Comparison of ENCODE assay signal across 10 cellular contexts in the genomic region with DNA sequence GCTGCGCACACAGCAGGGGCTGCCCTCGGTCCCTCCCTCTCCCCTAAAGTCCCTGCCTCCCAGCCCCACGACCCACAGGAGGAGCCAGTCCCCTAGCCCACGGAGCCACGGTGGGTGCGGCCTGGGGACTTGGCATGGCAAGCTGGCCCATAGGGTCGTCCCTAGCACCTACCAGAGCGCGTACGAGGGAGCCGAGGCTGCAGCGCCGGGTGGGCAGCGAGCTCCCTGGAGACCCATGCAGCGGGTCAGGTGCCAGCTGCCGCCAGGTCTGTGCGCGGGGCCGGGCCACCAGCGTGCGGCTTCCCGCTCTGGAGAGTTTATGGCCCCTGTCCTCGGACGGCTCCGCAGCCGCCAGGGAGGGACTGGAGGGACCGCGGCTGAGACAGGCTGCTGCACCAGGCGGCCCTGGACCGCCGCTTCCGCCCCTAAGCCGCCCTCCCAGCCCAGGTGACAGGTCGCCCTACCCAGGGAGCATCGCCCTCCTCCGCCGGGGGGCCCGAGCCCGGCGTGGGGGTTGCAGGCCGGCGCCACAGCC.
DNase-seq lines count a peak whose midpoint lies in the region; ATAC-seq and TF ChIP-seq lines count a peak whose summit lies in the region.
"Had no signal": no experiment of that assay in that cellular context is flagged by ENCODE, and none has a peak within 500 bp of the region (broad histone marks: within the 10 kb centered on the region; RNA-seq: fewer than 3 reads in every experiment).

No MANE protein-coding gene starts in this region.

- H3K9me3 ChIP-seq in DOHH2 (ENCODE audit: control insufficient read depth, insufficient read depth, low read length) (no peaks in the 10 kb centered on the region), WERI-Rb-1 (ENCODE audit: severe bottlenecking) (no peaks in the 10 kb centered on the region)

- H3K27ac Mint-ChIP-seq in nephron progenitor cell = no peak overlapping the region
- no peak overlapping the region for H3K27ac Mint-ChIP-seq in effector memory CD8-positive, alpha-beta T cell
- H3K27ac Mint-ChIP-seq: dendritic cell treated with granulocyte-macrophage colony-stimulating factor and Interleukin-4, amounts not matched to agents 40 ng/mL and 50 ng/mL, for 4 days had no signal

- peaks cover 4% of the 10 kb centered on the region; the same call in 1 of the 2 replicates for H3K4me1 ChIP-seq in DOHH2 (ENCODE audit: control insufficient read depth, low read length)

- peaks cover 25% of the 10 kb centered on the region for H3K27me3 Mint-ChIP-seq in nephron progenitor cell (ENCODE audit: low read depth, poor library complexity)
- peaks cover 12 to 15% of the 10 kb centered on the region in 2 donors for H3K27me3 Mint-ChIP-seq in effector memory CD8-positive, alpha-beta T cell

- DNase-seq in WERI-Rb-1 = peak; percentile 12
- DNase-seq in nephron progenitor cell = peak; percentile 4
- no peak for DNase-seq in NCI-H510A (lab: John Stamatoyannopoulos, UW)
- DNase-seq in germinal center (ENCODE audit: low spot score) = no peak
- DNase-seq in effector memory CD8-positive, alpha-beta T cell = no peak
- no peak for DNase-seq in posterior vena cava (ENCODE audit: low spot score)
- DNase-seq: KG1 had no signal

- no peaks in the 10 kb centered on the region for H3K79me2 ChIP-seq in DOHH2 (ENCODE audit: control insufficient read depth, low read length)

- H3K27me3 ChIP-seq in DOHH2 (ENCODE audit: control insufficient read depth, low read length) (no peaks in the 10 kb centered on the region), WERI-Rb-1 (ENCODE audit: insufficient read depth, low read depth, severe bottlenecking) (no peaks in the 10 kb centered on the region)

- H3K36me3 ChIP-seq in DOHH2 (ENCODE audit: control insufficient read depth, low read length) (no peaks in the 10 kb centered on the region), WERI-Rb-1 (no peaks in the 10 kb centered on the region)

- TF ChIP-seq CTCF in DOHH2 (IDR thresholded peaks at IDR 0.05; ENCODE audit: low read depth, low read length, poor library complexity, severe bottlenecking) (no peak), WERI-Rb-1 (IDR thresholded peaks at IDR 0.05; ENCODE audit: low read depth, low read length) (no peak), nephron progenitor cell (IDR thresholded peaks at IDR 0.05) (no peak)

- H3K4me3 Mint-ChIP-seq in nephron progenitor cell = no peak overlapping the region
- peak overlapping the region in 1 of 2 donors; percentile 44 for H3K4me3 Mint-ChIP-seq in effector memory CD8-positive, alpha-beta T cell

- H4K20me1 ChIP-seq in DOHH2 (ENCODE audit: control insufficient read depth, insufficient read depth, low read depth, low read length) = no peaks in the 10 kb centered on the region

- peak; percentile 3 for ATAC-seq in GM19328 (IDR thresholded peaks at IDR 0.05; ENCODE audit: unreplicated experiment)
- no peak for ATAC-seq in effector memory CD8-positive, alpha-beta T cell (replicated peaks)

- H3F3A ChIP-seq in DOHH2 (ENCODE audit: control insufficient read depth, insufficient read depth) = no peaks in the 10 kb centered on the region

- no peaks in the 10 kb centered on the region for H3K9me3 Mint-ChIP-seq in nephron progenitor cell
- H3K9me3 Mint-ChIP-seq in effector memory CD8-positive, alpha-beta T cell = no peaks in the 10 kb centered on the region
- H3K9me3 Mint-ChIP-seq: dendritic cell treated with granulocyte-macrophage colony-stimulating factor and Interleukin-4, amounts not matched to agents 40 ng/mL and 50 ng/mL, for 4 days had no signal

- no peaks in the 10 kb centered on the region for H3K36me3 Mint-ChIP-seq in nephron progenitor cell (ENCODE audit: low read depth)
- H3K36me3 Mint-ChIP-seq in effector memory CD8-positive, alpha-beta T cell (ENCODE audit: insufficient read depth) = no peaks in the 10 kb centered on the region

- no peaks in the 10 kb centered on the region for H3K9me2 ChIP-seq in DOHH2 (replicated peaks; ENCODE audit: control insufficient read depth, low read length)

- no peak overlapping the region for H3K27ac ChIP-seq in DOHH2 (ENCODE audit: low read depth, low read length)
- H3K27ac ChIP-seq in WERI-Rb-1 = no peak overlapping the region

- intact Hi-C loops in posterior vena cava (cut with DNase I) = no loop called here

- peak overlapping the region; percentile 61 for H3K4me2 ChIP-seq in DOHH2 (ENCODE audit: low read length)

- H3K4me1 Mint-ChIP-seq in nephron progenitor cell = no peaks in the 10 kb centered on the region
- H3K4me1 Mint-ChIP-seq in effector memory CD8-positive, alpha-beta T cell (ENCODE audit: low read depth in 2 of 2) = no peaks in the 10 kb centered on the region

- H3K4me3 ChIP-seq in DOHH2 (ENCODE audit: low read length) = peak overlapping the region; percentile 59
- peak overlapping the region; percentile 23 for H3K4me3 ChIP-seq in WERI-Rb-1 (ENCODE audit: low read depth, low read length)

Comparison
In these comparisons a context has a peak if more than half of its experiments do, and no peak if none do; other contexts are left out.
1. DNase-seq: peak in WERI-Rb-1 (single experiment) and nephron progenitor cell (single experiment); none in NCI-H510A (single experiment), germinal center (single experiment), effector memory CD8-positive, alpha-beta T cell (0 of 3) and posterior vena cava (single experiment).